17 cellular contexts compared by ENCODE assay signal in the genomic region with DNA sequence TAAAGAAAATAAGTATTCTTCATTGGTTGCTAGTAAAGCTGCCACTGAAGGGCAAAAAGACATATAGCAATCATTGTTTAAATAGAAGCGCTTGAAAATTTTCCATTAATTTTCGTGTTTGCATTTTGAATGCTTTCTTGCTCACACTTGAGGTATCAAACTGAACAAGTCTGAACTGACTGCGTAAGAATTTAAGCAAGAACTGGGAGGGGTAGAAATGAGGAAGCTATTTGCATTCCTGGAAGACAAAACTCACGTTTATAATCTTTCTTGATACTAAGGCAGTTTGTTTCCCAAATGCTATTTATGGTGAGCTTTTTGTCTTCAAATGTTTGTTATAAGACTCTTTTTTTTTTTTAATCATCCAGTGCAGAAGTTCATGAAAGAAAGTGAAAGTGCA.
DNase-seq lines count a peak whose midpoint lies in the region; ATAC-seq, FAIRE-seq and TF ChIP-seq lines count a peak whose summit lies in the region.
"Had no signal": no experiment of that assay in that cellular context is flagged by ENCODE, and none has a peak within 500 bp of the region (broad histone marks: within the 10 kb centered on the region; RNA-seq: fewer than 3 reads in every experiment).

No MANE protein-coding gene starts in this region.

- H2AFZ ChIP-seq in GM23338 (no peak overlapping the region), SU-DHL-6 (ENCODE audit: low read depth, low read length, severe bottlenecking) (no peak overlapping the region), keratinocyte (ENCODE audit: control insufficient read depth, low read length) (peak overlapping the region; percentile 64)

- H3K36me3 ChIP-seq in GM23338 (ENCODE audit: insufficient read depth) (no peaks in the 10 kb centered on the region), SU-DHL-6 (ENCODE audit: low read length) (no peaks in the 10 kb centered on the region), keratinocyte (ENCODE audit: control insufficient read depth in 2 of 2, extremely low read depth in 1 of 2, insufficient read depth in 2 of 2, low read length in 2 of 2) (no peaks in the 10 kb centered on the region), WERI-Rb-1 (no peaks in the 10 kb centered on the region)
- H3K36me3 ChIP-seq in CD8-positive, alpha-beta memory T cell (ENCODE audit: insufficient read depth, low read length) = no peaks in the 10 kb centered on the region
- H3K36me3 ChIP-seq: right lobe of liver had no signal

- peaks cover 4% of the 10 kb centered on the region; the same call in 1 of the 3 replicates for H3K36me3 Mint-ChIP-seq in GM23338 (ENCODE audit: low read depth)
- peaks cover 2 to 14% (median 11%) of the 10 kb centered on the region in 3 donors for H3K36me3 Mint-ChIP-seq in CD8-positive, alpha-beta memory T cell

- 59% methylated on average over 4 of the region's 4 CpGs for WGBS in A549 (ENCODE audit: missing lambda C conversion rate)

- H4K20me1 ChIP-seq in GM23338 (replicated peaks; ENCODE audit: insufficient read depth) (no peaks in the 10 kb centered on the region), SU-DHL-6 (ENCODE audit: low read depth, low read length) (no peaks in the 10 kb centered on the region), keratinocyte (ENCODE audit: control insufficient read depth, extremely low read depth, insufficient read depth, low read length) (no peaks in the 10 kb centered on the region)

- H3K27ac ChIP-seq in A549 = no peak overlapping the region
- H3K27ac ChIP-seq in GM23338 (ENCODE audit: low read depth) = no peak overlapping the region
- H3K27ac ChIP-seq in SU-DHL-6 (ENCODE audit: low read depth, low read length) = no peak overlapping the region
- H3K27ac ChIP-seq in keratinocyte (ENCODE audit: control insufficient read depth, insufficient read depth, low read length) = peak overlapping the region; percentile 88
- H3K27ac ChIP-seq in WERI-Rb-1 = no peak overlapping the region
- H3K27ac ChIP-seq in CD8-positive, alpha-beta memory T cell (ENCODE audit: low read depth, low read length) = no peak overlapping the region
- H3K27ac ChIP-seq: right lobe of liver had no signal

- dilution Hi-C loops in keratinocyte (cut with MboI; ENCODE audit: extremely low pct_ligation_motif_present, low sequenced_read_pairs) = no loop called here

- H3K4me3 Mint-ChIP-seq in GM23338 = no peak overlapping the region
- no peak overlapping the region for H3K4me3 Mint-ChIP-seq in CD8-positive, alpha-beta memory T cell
- H3K4me3 Mint-ChIP-seq: activated T-helper 17 cell treated with anti-CD3 and anti-CD28 coated beads, Interleukin-2, amount 50 U/mL, for 72 hours; endodermal cell had no signal

- H3K9ac ChIP-seq in SU-DHL-6 (ENCODE audit: low read length) (no peak overlapping the region), keratinocyte (ENCODE audit: control insufficient read depth, extremely low read depth, insufficient read depth, low read length) (peak overlapping the region; percentile 68)

- H3K27ac Mint-ChIP-seq in GM23338 = peak overlapping the region; percentile 75; the same call in 1 of the 2 replicates
- no peak overlapping the region for H3K27ac Mint-ChIP-seq in CD8-positive, alpha-beta memory T cell
- H3K27ac Mint-ChIP-seq: activated T-helper 17 cell treated with anti-CD3 and anti-CD28 coated beads, Interleukin-2, amount 50 U/mL, for 72 hours; endodermal cell had no signal

- H3K4me1 Mint-ChIP-seq in GM23338 = peaks cover 34% of the 10 kb centered on the region
- peaks cover 4 to 14% (median 9%) of the 10 kb centered on the region in 3 donors for H3K4me1 Mint-ChIP-seq in CD8-positive, alpha-beta memory T cell

- ATAC-seq in A549 (no peak), GM23338 (no peak)
- ATAC-seq: activated T-helper 17 cell treated with anti-CD3 and anti-CD28 coated beads, Interleukin-2, amount 50 U/mL, for 72 hours; mucosa of descending colon had no signal

- TF ChIP-seq RAD21 in A549 (conservative IDR thresholded peaks at IDR 0.05 in 1 of 2, IDR thresholded peaks at IDR 0.05 in 1 of 2) = no peak

- FAIRE-seq in A549 (lab: Jason Lieb, UNC) = no peak
- peak; percentile 89 for FAIRE-seq in keratinocyte (lab: Jason Lieb, UNC)
- FAIRE-seq: G401.6 had no signal

- H3K27me3 Mint-ChIP-seq in GM23338 (ENCODE audit: insufficient read depth, low read depth, poor library complexity) = no peaks in the 10 kb centered on the region
- H3K27me3 Mint-ChIP-seq in CD8-positive, alpha-beta memory T cell = no peaks in the 10 kb centered on the region
- H3K27me3 Mint-ChIP-seq: activated T-helper 17 cell treated with anti-CD3 and anti-CD28 coated beads, Interleukin-2, amount 50 U/mL, for 72 hours had no signal

- H3K9me3 Mint-ChIP-seq in GM23338 = no peaks in the 10 kb centered on the region; the same call in 2 of the 3 replicates
- peaks cover 0 to 2% (median 0%) of the 10 kb centered on the region in 5 donors for H3K9me3 Mint-ChIP-seq in CD8-positive, alpha-beta memory T cell

- DNase-seq in A549 (ENCODE audit: low read depth in 1 of 2, low spot score in 1 of 2) (no peak), GM23338 (ENCODE audit: low spot score) (no peak), keratinocyte (ENCODE audit: low read depth, low spot score) (no peak), WERI-Rb-1 (no peak), AG20443 (ENCODE audit: low spot score) (no peak)
- no peak for DNase-seq in CD8-positive, alpha-beta memory T cell
- no peak for DNase-seq in activated effector memory CD4-positive, alpha-beta T cell treated with Interleukin-2 at 50 U/mL for 16 hours
- DNase-seq: cerebellar nuclear complex, endodermal cell, foreskin melanocyte, mucosa of descending colon, NCI-H1092 treated with DMSO at 0.1 percent for 48 hours, NCI-H748 treated with DMSO at 0.1 percent for 48 hours, right lobe of liver had no signal

- no peaks in the 10 kb centered on the region for H3F3A ChIP-seq in GM23338 (replicated peaks; ENCODE audit: low read depth)
- H3F3A ChIP-seq in SU-DHL-6 (ENCODE audit: insufficient read depth) = no peaks in the 10 kb centered on the region

- CTCF ChIA-PET in A549 (lab: Yijun Ruan, JAX) = interaction anchor here (0.9 kb wide), 1 partner anchor 9 kb away, joined by 3 read pairs; no protein-coding TSS in a partner anchor
- CTCF ChIA-PET in CD8-positive, alpha-beta memory T cell (lab: Charles Lee) = interaction anchor here (1.4 kb wide), 1 partner anchor 932 kb away, joined by 3 read pairs; no protein-coding TSS in a partner anchor

- no peaks in the 10 kb centered on the region for H3K27me3 ChIP-seq in GM23338 (ENCODE audit: insufficient read depth)
- no peaks in the 10 kb centered on the region for H3K27me3 ChIP-seq in SU-DHL-6 (ENCODE audit: low read length)
- H3K27me3 ChIP-seq in keratinocyte (ENCODE audit: control insufficient read depth, extremely low read depth, insufficient read depth, low read length) = no peaks in the 10 kb centered on the region
- H3K27me3 ChIP-seq in WERI-Rb-1 (ENCODE audit: insufficient read depth, low read depth, severe bottlenecking) = no peaks in the 10 kb centered on the region
- H3K27me3 ChIP-seq in CD8-positive, alpha-beta memory T cell (ENCODE audit: insufficient read depth, low read length, poor library complexity, severe bottlenecking) = no peaks in the 10 kb centered on the region
- H3K27me3 ChIP-seq: right lobe of liver had no signal

- no peaks in the 10 kb centered on the region for H3K9me1 ChIP-seq in keratinocyte (ENCODE audit: control insufficient read depth, extremely low read depth, insufficient read depth, low read length)

- H3K9me2 ChIP-seq in GM23338 (ENCODE audit: insufficient read depth) = no peaks in the 10 kb centered on the region
- H3K9me2 ChIP-seq in SU-DHL-6 (replicated peaks; ENCODE audit: insufficient read depth, low read length) = no peaks in the 10 kb centered on the region

- H3K4me2 ChIP-seq in A549 (0 out of 3 replicates have a peak overlapping the region, but pooled peaks have one; percentile 27), GM23338 (no peak overlapping the region), SU-DHL-6 (ENCODE audit: low read depth, low read length, poor library complexity, severe bottlenecking) (peak overlapping the region; percentile 22), keratinocyte (ENCODE audit: control insufficient read depth, extremely low read depth, insufficient read depth, low read depth, low read length) (peak overlapping the region; percentile 90)

- no peak for TF ChIP-seq CTCF in A549 (IDR thresholded peaks at IDR 0.05)
- no peak for TF ChIP-seq CTCF in GM23338 (conservative IDR thresholded peaks at IDR 0.05; ENCODE audit: low read depth in 2 of 2)
- no peak for TF ChIP-seq CTCF in SU-DHL-6 (IDR thresholded peaks at IDR 0.05; ENCODE audit: insufficient read depth, low read length, poor library complexity, severe bottlenecking)
- TF ChIP-seq CTCF in keratinocyte (optimal IDR thresholded peaks at IDR 0.05 in 1 of 3, IDR thresholded peaks at IDR 0.05 in 1 of 3, conservative IDR thresholded peaks at IDR 0.05 in 1 of 3; ENCODE audit: extremely low read depth in 1 of 3, insufficient read depth in 2 of 3, low read length in 3 of 3) = no peak
- TF ChIP-seq CTCF in WERI-Rb-1 (IDR thresholded peaks at IDR 0.05; ENCODE audit: low read depth, low read length) = no peak

- no peaks in the 10 kb centered on the region for H3K79me2 ChIP-seq in GM23338 (replicated peaks; ENCODE audit: insufficient read depth)
- no peaks in the 10 kb centered on the region for H3K79me2 ChIP-seq in SU-DHL-6 (ENCODE audit: insufficient read depth, low read length)
- H3K79me2 ChIP-seq in keratinocyte (ENCODE audit: control insufficient read depth, insufficient read depth, low read length) = no peaks in the 10 kb centered on the region

- no peak for TF ChIP-seq EP300 in A549 (IDR thresholded peaks at IDR 0.05)

- H3K9me3 ChIP-seq in A549 = no peaks in the 10 kb centered on the region
- no peaks in the 10 kb centered on the region for H3K9me3 ChIP-seq in SU-DHL-6 (ENCODE audit: insufficient read depth, low read length)
- no peaks in the 10 kb centered on the region for H3K9me3 ChIP-seq in keratinocyte (ENCODE audit: control insufficient read depth, low read depth, low read length)
- no peaks in the 10 kb centered on the region for H3K9me3 ChIP-seq in WERI-Rb-1 (ENCODE audit: severe bottlenecking)
- no peaks in the 10 kb centered on the region for H3K9me3 ChIP-seq in CD8-positive, alpha-beta memory T cell (ENCODE audit: low read length)
- H3K9me3 ChIP-seq: mucosa of descending colon, right lobe of liver had no signal

- H3K4me3 ChIP-seq in A549 (no peak overlapping the region), GM23338 (no peak overlapping the region), SU-DHL-6 (ENCODE audit: insufficient read depth, low read length, poor library complexity, severe bottlenecking) (no peak overlapping the region), keratinocyte (ENCODE audit: control insufficient read depth in 2 of 3, extremely low read depth in 1 of 3, insufficient read depth in 2 of 3, low read depth in 1 of 3, low read length in 3 of 3) (peak overlapping the region in 2 of 3 experiments; percentile 57 to 62), WERI-Rb-1 (ENCODE audit: low read depth, low read length) (no peak overlapping the region)
- H3K4me3 ChIP-seq in CD8-positive, alpha-beta memory T cell (ENCODE audit: low read length) = no peak overlapping the region
- H3K4me3 ChIP-seq: mucosa of descending colon, right lobe of liver had no signal

- H3K4me1 ChIP-seq in A549 = peaks cover 25% of the 10 kb centered on the region
- peaks cover 31% of the 10 kb centered on the region for H3K4me1 ChIP-seq in GM23338 (ENCODE audit: insufficient read depth)
- peaks cover 39% of the 10 kb centered on the region for H3K4me1 ChIP-seq in keratinocyte (ENCODE audit: control insufficient read depth, extremely low read depth, insufficient read depth, low read length)
- H3K4me1 ChIP-seq in CD8-positive, alpha-beta memory T cell (ENCODE audit: insufficient read depth, low read length) = no peaks in the 10 kb centered on the region

- POLR2A ChIA-PET in A549 (lab: Yijun Ruan, JAX) = no interaction called here
- POLR2A ChIA-PET in CD8-positive, alpha-beta memory T cell (lab: Charles Lee) = no interaction called here

- no peak for TF ChIP-seq POLR2A in A549 (IDR thresholded peaks at IDR 0.05; ENCODE audit: low read length)

Comparison
In these comparisons a context has a peak if more than half of its experiments do, and no peak if none do; other contexts are left out.
1. H3K4me3 ChIP-seq: peak in keratinocyte (2 of 3); none in A549 (single experiment), GM23338 (single experiment), SU-DHL-6 (single experiment), WERI-Rb-1 (single experiment) and CD8-positive, alpha-beta memory T cell (single experiment).